2 cellular contexts compared by ENCODE assay signal in the genomic region with DNA sequence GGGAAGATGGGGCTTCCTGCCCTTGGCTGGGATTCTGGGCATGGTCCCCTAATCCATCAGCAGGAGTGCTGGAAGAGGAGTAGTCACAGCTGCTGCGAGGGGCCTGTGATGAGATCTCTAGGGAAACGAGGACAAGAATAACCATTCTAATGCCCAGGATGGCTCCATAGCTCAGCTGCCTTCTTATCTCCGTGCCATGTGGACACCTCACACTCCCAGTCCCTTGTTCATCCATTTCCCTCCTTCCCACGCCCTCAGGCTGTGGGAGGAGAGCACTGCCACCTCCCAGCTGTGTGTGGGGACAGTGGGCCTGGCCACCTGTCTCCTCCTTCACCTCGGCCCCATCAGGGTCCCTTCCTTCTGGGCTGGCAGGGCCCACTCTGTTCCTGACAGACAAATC.
TF ChIP-seq lines count a peak whose summit lies in the region.

No MANE protein-coding gene starts in this region.

TF ChIP-seq in A549, 52 proteins besides CTCF, POLR2A, EP300 and RAD21:
- TF ChIP-seq HDAC2 (IDR thresholded peaks at IDR 0.05) = no peak
- TF ChIP-seq FOXS1 (CRISPR knock-in tag; IDR thresholded peaks at IDR 0.05) = no peak
- TF ChIP-seq, protein P1, sequence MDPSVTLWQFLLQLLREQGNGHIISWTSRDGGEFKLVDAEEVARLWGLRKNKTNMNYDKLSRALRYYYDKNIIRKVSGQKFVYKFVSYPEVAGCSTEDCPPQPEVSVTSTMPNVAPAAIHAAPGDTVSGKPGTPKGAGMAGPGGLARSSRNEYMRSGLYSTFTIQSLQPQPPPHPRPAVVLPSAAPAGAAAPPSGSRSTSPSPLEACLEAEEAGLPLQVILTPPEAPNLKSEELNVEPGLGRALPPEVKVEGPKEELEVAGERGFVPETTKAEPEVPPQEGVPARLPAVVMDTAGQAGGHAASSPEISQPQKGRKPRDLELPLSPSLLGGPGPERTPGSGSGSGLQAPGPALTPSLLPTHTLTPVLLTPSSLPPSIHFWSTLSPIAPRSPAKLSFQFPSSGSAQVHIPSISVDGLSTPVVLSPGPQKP (IDR thresholded peaks at IDR 0.05; ENCODE audit: low read depth, low read length) = no peak
- TF ChIP-seq SMC3 (IDR thresholded peaks at IDR 0.05) = no peak
- no peak for TF ChIP-seq SREBF2 (IDR thresholded peaks at IDR 0.05)
- TF ChIP-seq HOXB13 (CRISPR knock-in tag; IDR thresholded peaks at IDR 0.05; ENCODE audit: low read depth) = no peak
- no peak for TF ChIP-seq CHD4 (IDR thresholded peaks at IDR 0.05; ENCODE audit: borderline replicate concordance)
- no peak for TF ChIP-seq JUN (IDR thresholded peaks at IDR 0.05)
- TF ChIP-seq CBX2 (IDR thresholded peaks at IDR 0.05; ENCODE audit: borderline replicate concordance, low read depth) = no peak
- TF ChIP-seq RNF2 (IDR thresholded peaks at IDR 0.05; ENCODE audit: borderline replicate concordance, low read depth) = no peak
- TF ChIP-seq NR3C1 (IDR thresholded peaks at IDR 0.05) = no peak
- TF ChIP-seq JUNB (IDR thresholded peaks at IDR 0.05) = no peak
- TF ChIP-seq, protein P2, sequence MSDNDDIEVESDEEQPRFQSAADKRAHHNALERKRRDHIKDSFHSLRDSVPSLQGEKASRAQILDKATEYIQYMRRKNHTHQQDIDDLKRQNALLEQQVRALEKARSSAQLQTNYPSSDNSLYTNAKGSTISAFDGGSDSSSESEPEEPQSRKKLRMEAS (IDR thresholded peaks at IDR 0.05) = no peak
- no peak for TF ChIP-seq ZFP36 (IDR thresholded peaks at IDR 0.05; ENCODE audit: borderline replicate concordance, partially characterized antibody)

TF ChIP-seq in K562, 482 proteins besides CTCF, POLR2A, EP300 and RAD21:
- TF ChIP-seq CBFA2T3 (IDR thresholded peaks at IDR 0.05) (peak; percentile 19; the same call in 1 of the 2 replicates), NFE2 (IDR thresholded peaks at IDR 0.05; ENCODE audit: low read depth) (no peak), U2AF1 (optimal IDR thresholded peaks at IDR 0.05; ENCODE audit: low read depth, low read length) (no peak), XRCC4 (IDR thresholded peaks at IDR 0.05; ENCODE audit: extremely low read depth, insufficient read depth, insufficient read length) (no peak), MTA2 (IDR thresholded peaks at IDR 0.05; ENCODE audit: low read depth) (no peak), HMGN3 (IDR thresholded peaks at IDR 0.05; ENCODE audit: borderline replicate concordance, extremely low read depth, insufficient read length, low read depth, low read length) (no peak), MAFG (tag; conservative IDR thresholded peaks at IDR 0.05) (no peak), EZH2 (IDR thresholded peaks at IDR 0.05; ENCODE audit: borderline replicate concordance, low read depth, low read length) (no peak), ZEB2 (IDR thresholded peaks at IDR 0.05) (no peak), MAZ (CRISPR knock-in tag; conservative IDR thresholded peaks at IDR 0.05 in 1 of 2, IDR thresholded peaks at IDR 0.05 in 1 of 2) (0 out of 4 replicates have a peak, but pooled peaks of 1 of the 2 experiments have one; percentile 17)
- TF ChIP-seq, protein P3, sequence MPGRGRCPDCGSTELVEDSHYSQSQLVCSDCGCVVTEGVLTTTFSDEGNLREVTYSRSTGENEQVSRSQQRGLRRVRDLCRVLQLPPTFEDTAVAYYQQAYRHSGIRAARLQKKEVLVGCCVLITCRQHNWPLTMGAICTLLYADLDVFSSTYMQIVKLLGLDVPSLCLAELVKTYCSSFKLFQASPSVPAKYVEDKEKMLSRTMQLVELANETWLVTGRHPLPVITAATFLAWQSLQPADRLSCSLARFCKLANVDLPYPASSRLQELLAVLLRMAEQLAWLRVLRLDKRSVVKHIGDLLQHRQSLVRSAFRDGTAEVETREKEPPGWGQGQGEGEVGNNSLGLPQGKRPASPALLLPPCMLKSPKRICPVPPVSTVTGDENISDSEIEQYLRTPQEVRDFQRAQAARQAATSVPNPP (IDR thresholded peaks at IDR 0.05; ENCODE audit: borderline replicate concordance, insufficient read depth, insufficient read length) = no peak
- TF ChIP-seq, protein P4, sequence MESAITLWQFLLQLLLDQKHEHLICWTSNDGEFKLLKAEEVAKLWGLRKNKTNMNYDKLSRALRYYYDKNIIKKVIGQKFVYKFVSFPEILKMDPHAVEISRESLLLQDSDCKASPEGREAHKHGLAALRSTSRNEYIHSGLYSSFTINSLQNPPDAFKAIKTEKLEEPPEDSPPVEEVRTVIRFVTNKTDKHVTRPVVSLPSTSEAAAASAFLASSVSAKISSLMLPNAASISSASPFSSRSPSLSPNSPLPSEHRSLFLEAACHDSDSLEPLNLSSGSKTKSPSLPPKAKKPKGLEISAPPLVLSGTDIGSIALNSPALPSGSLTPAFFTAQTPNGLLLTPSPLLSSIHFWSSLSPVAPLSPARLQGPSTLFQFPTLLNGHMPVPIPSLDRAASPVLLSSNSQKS (CRISPR knock-in tag; IDR thresholded peaks at IDR 0.05) = no peak
- TF ChIP-seq, protein P5, sequence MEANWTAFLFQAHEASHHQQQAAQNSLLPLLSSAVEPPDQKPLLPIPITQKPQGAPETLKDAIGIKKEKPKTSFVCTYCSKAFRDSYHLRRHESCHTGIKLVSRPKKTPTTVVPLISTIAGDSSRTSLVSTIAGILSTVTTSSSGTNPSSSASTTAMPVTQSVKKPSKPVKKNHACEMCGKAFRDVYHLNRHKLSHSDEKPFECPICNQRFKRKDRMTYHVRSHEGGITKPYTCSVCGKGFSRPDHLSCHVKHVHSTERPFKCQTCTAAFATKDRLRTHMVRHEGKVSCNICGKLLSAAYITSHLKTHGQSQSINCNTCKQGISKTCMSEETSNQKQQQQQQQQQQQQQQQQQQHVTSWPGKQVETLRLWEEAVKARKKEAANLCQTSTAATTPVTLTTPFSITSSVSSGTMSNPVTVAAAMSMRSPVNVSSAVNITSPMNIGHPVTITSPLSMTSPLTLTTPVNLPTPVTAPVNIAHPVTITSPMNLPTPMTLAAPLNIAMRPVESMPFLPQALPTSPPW (CRISPR knock-in tag; IDR thresholded peaks at IDR 0.05) = no peak
TF ChIP-seq in K562: peak in this region for 2.
